Comparison of ENCODE assay signal across 8 cellular contexts in the genomic region with DNA sequence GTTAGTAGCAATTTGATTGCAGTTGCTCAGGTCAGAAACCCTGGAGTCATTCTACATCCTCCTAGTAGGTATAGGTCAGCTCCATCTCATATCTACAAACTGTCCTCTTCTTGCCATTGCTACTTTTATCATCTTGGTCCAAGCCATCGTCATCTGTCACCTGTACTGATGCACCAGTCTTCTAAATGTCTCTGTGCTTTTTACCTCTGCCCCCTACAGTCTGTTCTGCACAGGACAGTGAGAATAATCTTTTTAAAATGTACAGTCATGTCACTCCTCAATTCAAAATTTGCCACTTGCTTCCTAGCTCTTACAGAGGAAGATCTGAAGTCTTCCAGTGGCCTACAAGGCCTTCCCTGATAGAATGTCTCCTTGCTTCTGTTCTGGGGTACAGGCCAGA. TPM values are rescaled to one million over a fixed set of nuclear protein-coding genes. Genes with fewer than 3 reads are reported as not detected.
DNase-seq lines count a peak whose midpoint lies in the region; ATAC-seq and TF ChIP-seq lines count a peak whose summit lies in the region.

No MANE protein-coding gene starts in this region.

- no peak overlapping the region for H3K4me3 Mint-ChIP-seq in progenitor cell of endocrine pancreas (ENCODE audit: low read depth)

- no peaks in the 10 kb centered on the region for H3F3A ChIP-seq in smooth muscle cell (ENCODE audit: low read depth)

- DNase-seq in foreskin keratinocyte (no peak), iPS-NIHi11 (ENCODE audit: low spot score) (no peak), progenitor cell of endocrine pancreas (ENCODE audit: low spot score, unreplicated experiment) (no peak), smooth muscle cell (lab: John Stamatoyannopoulos, UW; ENCODE audit: unreplicated experiment) (no peak), nucleus accumbens (lab: John Stamatoyannopoulos, UW) (no peak)

- H4K20me1 ChIP-seq in KMS-11 (ENCODE audit: insufficient read depth) (no peaks in the 10 kb centered on the region), smooth muscle cell (ENCODE audit: low read depth) (peaks cover 3% of the 10 kb centered on the region)

- no peak overlapping the region for H3K27ac Mint-ChIP-seq in progenitor cell of endocrine pancreas

- WGBS in smooth muscle cell (ENCODE audit: low lambda C conversion rate) = 86% methylated on average over 1 of the region's 1 CpG

- H3K36me3 Mint-ChIP-seq in progenitor cell of endocrine pancreas (ENCODE audit: insufficient read depth) = peaks cover 26% of the 10 kb centered on the region

- H3K27ac ChIP-seq in KMS-11 (no peak overlapping the region), foreskin keratinocyte (no peak overlapping the region), smooth muscle cell (ENCODE audit: low read depth) (no peak overlapping the region)

- H2AFZ ChIP-seq in KMS-11 (ENCODE audit: low read depth) (no peak overlapping the region), smooth muscle cell (ENCODE audit: low read depth) (no peak overlapping the region)

- H3K27me3 Mint-ChIP-seq in progenitor cell of endocrine pancreas = no peaks in the 10 kb centered on the region

- peaks cover 12% of the 10 kb centered on the region for H3K9me3 Mint-ChIP-seq in progenitor cell of endocrine pancreas (ENCODE audit: low read depth)

- TF ChIP-seq CTCF in GM12872 (IDR thresholded peaks at IDR 0.05; ENCODE audit: insufficient read depth, low read depth, low read length) (peak; percentile 43; the same call in 2 of the 3 replicates), KMS-11 (conservative IDR thresholded peaks at IDR 0.05; ENCODE audit: low read depth, low read length) (peak; percentile 36; the same call in 1 of the 2 replicates), foreskin keratinocyte (conservative IDR thresholded peaks at IDR 0.05) (peak; percentile 43), progenitor cell of endocrine pancreas (IDR thresholded peaks at IDR 0.05; ENCODE audit: unreplicated experiment) (no peak), smooth muscle cell (IDR thresholded peaks at IDR 0.05; ENCODE audit: borderline replicate concordance, insufficient read depth, poor library complexity, severe bottlenecking) (no peak)

- H3K4me3 ChIP-seq in KMS-11 (IDR thresholded peaks at IDR 0.05; ENCODE audit: insufficient read depth, low read depth, low read length) (no peak overlapping the region), smooth muscle cell (no peak overlapping the region)

- H3K36me3 ChIP-seq in KMS-11 (ENCODE audit: insufficient read depth) = no peaks in the 10 kb centered on the region; the same call in 1 of the 2 replicates
- peaks cover 9% of the 10 kb centered on the region for H3K36me3 ChIP-seq in smooth muscle cell (ENCODE audit: low read depth)

- H3K4me2 ChIP-seq in KMS-11 = no peak overlapping the region
- no peak overlapping the region for H3K4me2 ChIP-seq in smooth muscle cell

- ATAC-seq in GM21447 (IDR thresholded peaks at IDR 0.05; ENCODE audit: unreplicated experiment) (peak; percentile 70), foreskin keratinocyte (peak; percentile 45)

- H3K4me1 ChIP-seq in KMS-11 (ENCODE audit: low read depth, poor library complexity, severe bottlenecking) (peaks cover 2% of the 10 kb centered on the region), foreskin keratinocyte (no peaks in the 10 kb centered on the region), smooth muscle cell (ENCODE audit: low read depth) (no peaks in the 10 kb centered on the region)

- H3K27me3 ChIP-seq in KMS-11 (ENCODE audit: insufficient read depth, low read depth) (no peaks in the 10 kb centered on the region), foreskin keratinocyte (no peaks in the 10 kb centered on the region), smooth muscle cell (ENCODE audit: low read depth) (no peaks in the 10 kb centered on the region)

- H3K9ac ChIP-seq in KMS-11 (no peak overlapping the region), smooth muscle cell (ENCODE audit: low read depth) (no peak overlapping the region)

- H3K9me3 ChIP-seq in smooth muscle cell (replicated peaks; ENCODE audit: low read depth) = no peaks in the 10 kb centered on the region

- H3K79me2 ChIP-seq in KMS-11 (ENCODE audit: insufficient read depth, low read depth) (peaks cover 7% of the 10 kb centered on the region), smooth muscle cell (ENCODE audit: low read depth) (peaks cover 4% of the 10 kb centered on the region)

- H3K4me1 Mint-ChIP-seq in progenitor cell of endocrine pancreas (ENCODE audit: low read depth) = peaks cover 5% of the 10 kb centered on the region

RNA-seq across cellular contexts. Expression of gene NNT, which starts 6.8 kb away (rescaled TPM):
- 34.0 and 39.3 TPM in 2 replicates for total RNA-seq in foreskin keratinocyte
- polyA plus RNA-seq in foreskin keratinocyte = 9.2 and 13.2 TPM in 2 replicates
- 65.3 and 67.3 TPM in 2 replicates for total RNA-seq in progenitor cell of endocrine pancreas
- 39.8 and 49.8 TPM in 2 replicates for total RNA-seq in smooth muscle cell
- 20.3 and 26.8 TPM in 2 replicates for polyA plus RNA-seq in smooth muscle cell

RNA-seq across cellular contexts. Expression of gene PAIP1, which starts 52.9 kb away (rescaled TPM):
- total RNA-seq in foreskin keratinocyte = 71.1 and 74.7 TPM in 2 replicates
- 44.2 and 52.1 TPM in 2 replicates for polyA plus RNA-seq in foreskin keratinocyte
- 124 and 135 TPM in 2 replicates for total RNA-seq in progenitor cell of endocrine pancreas
- total RNA-seq in smooth muscle cell = 135 and 155 TPM in 2 replicates
- polyA plus RNA-seq in smooth muscle cell = 133 and 137 TPM in 2 replicates

Comparison
In these comparisons a context has a peak if more than half of its experiments do, and no peak if none do; other contexts are left out.
1. CTCF ChIP-seq: peak in GM12872 (single experiment), KMS-11 (single experiment) and foreskin keratinocyte (single experiment); none in progenitor cell of endocrine pancreas (single experiment) and smooth muscle cell (single experiment).